In genomic region chr1:35406103-35406502, GRCh38 we compare ENCODE assay signal across 1 cellular context.
TF ChIP-seq lines count a peak whose summit lies in the region.

No MANE protein-coding gene starts in this region.

TF ChIP-seq in GM23338, 12 proteins besides CTCF, POLR2A, EP300 and RAD21:
- no peak for TF ChIP-seq ZNF462 (CRISPR knock-in tag; IDR thresholded peaks at IDR 0.05)
- TF ChIP-seq POLR2AphosphoS5 (IDR thresholded peaks at IDR 0.05; ENCODE audit: low read depth): no peak
